In genomic region chr2:130181338-130181879, GRCh38 we compare ENCODE assay signal across 8 cellular contexts. TPM values are rescaled to one million over a fixed set of nuclear protein-coding genes. Genes with fewer than 3 reads are reported as not detected.
A peak's percentile ranks its signal among the peaks of the same experiment; 100 is the strongest.
DNase-seq lines count a peak whose midpoint lies in the region; ATAC-seq lines count a peak whose summit lies in the region.

Gene SMPD4 (minus strand): TSS chr2:130181602. CDS start chr2:130176592, 5,010 bp downstream.

- H3K4me3 Mint-ChIP-seq in CD4-positive, alpha-beta memory T cell, result peak within 1 kb of the TSS; percentile 90 to 97 (median 91)

- H3K27ac ChIP-seq in CD4-positive, alpha-beta memory T cell (ENCODE audit: low read depth, low read length), result peak within 1 kb of the TSS; percentile 90

- peaks cover under 1 to 9% of the 10 kb centered on the region in 2 donors for H3K36me3 Mint-ChIP-seq in CD4-positive, alpha-beta memory T cell

- H3K27me3 Mint-ChIP-seq in CD4-positive, alpha-beta memory T cell, result no peaks in the 10 kb centered on the region

- no peaks in the 10 kb centered on the region for H3K9me3 ChIP-seq in CD4-positive, alpha-beta memory T cell (ENCODE audit: control insufficient read depth in 1 of 2, low read length in 2 of 2)

- peak; percentile 44 for ATAC-seq in GM19468 (IDR thresholded peaks at IDR 0.05; ENCODE audit: extremely low read depth, unreplicated experiment)

- intact Hi-C loops in CD4-positive, alpha-beta memory T cell (cut with micrococcal nuclease), result loop anchor here (1.0 to 5.0 kb wide), 6 partner anchors 37 to 1311 kb away; partner anchors contain the start of genes CCDC74B, IMP4, MZT2A and PLEKHB2

- peak within 1 kb of the TSS; percentile 94 to 98 (median 96) for H3K27ac Mint-ChIP-seq in CD4-positive, alpha-beta memory T cell

- H3K9me3 Mint-ChIP-seq in CD4-positive, alpha-beta memory T cell, result no peaks in the 10 kb centered on the region

- H3K4me1 Mint-ChIP-seq in CD4-positive, alpha-beta memory T cell, result peaks cover 11 to 47% (median 23%) of the 10 kb centered on the region in 4 donors

- peaks cover 28% of the 10 kb centered on the region for H3K4me1 ChIP-seq in CD4-positive, alpha-beta memory T cell (ENCODE audit: insufficient read depth, low read length)

- peak; percentile 97 to 98 (median 98) for DNase-seq in CD4-positive, alpha-beta memory T cell
- DNase-seq in HS-5 (ENCODE audit: low read depth), result peak; percentile 66
- DNase-seq in NK-92 treated with Interleukin-12 subunit alpha and Interleukin-12 subunit beta, amount 100 ng/mL, for 24 hours (lab: John Stamatoyannopoulos, UW), result peak; percentile 95
- peak; percentile 99 for DNase-seq in activated CD8-positive, alpha-beta memory T cell treated with anti-CD3 and anti-CD28 coated beads for 24 hours
- DNase-seq in effector CD8-positive, alpha-beta T cell (lab: John Stamatoyannopoulos, UW), result peak; percentile 98
- DNase-seq in lung microvascular endothelial cell (ENCODE audit: low read depth in 2 of 2), result peak; percentile 96 to 97
- peak; percentile 94 to 96 (median 95) for DNase-seq in stimulated activated CD4-positive, alpha-beta T cell treated with anti-CD3 and anti-CD28 coated beads, TNF-alpha, amount 100 ng/mL, for 48 hours (ENCODE audit: low read depth in 3 of 3)

- CTCF ChIA-PET in CD4-positive, alpha-beta memory T cell (lab: Charles Lee; ENCODE audit: partially characterized antibody), result interaction anchor here (0.8 to 2.4 kb wide), 8 partner anchors 150 to 1311 kb away, joined by 3 to 32 read pairs (median 3); partner anchors contain the start of genes IMP4 and MZT2A

- no peaks in the 10 kb centered on the region for H3K36me3 ChIP-seq in CD4-positive, alpha-beta memory T cell (ENCODE audit: insufficient read depth, low read length)

- H3K27me3 ChIP-seq in CD4-positive, alpha-beta memory T cell (ENCODE audit: insufficient read depth, low read length), result no peaks in the 10 kb centered on the region

- POLR2A ChIA-PET in CD4-positive, alpha-beta memory T cell (lab: Charles Lee; ENCODE audit: partially characterized antibody), result interaction anchor here (0.7 to 5.1 kb wide), 11 partner anchors 11 to 1312 kb away, joined by 3 to 98 read pairs (median 3); partner anchors contain the start of gene IMP4

- H3K4me3 ChIP-seq in CD4-positive, alpha-beta memory T cell (ENCODE audit: low read length in 2 of 2), result peak within 1 kb of the TSS; percentile 81 to 97

RNA-seq across cellular contexts. Expression of gene SMPD4, which starts in this region (rescaled TPM):
- total RNA-seq in CD4-positive, alpha-beta memory T cell, result 10 to 100 TPM; 48.8 to 51.5 TPM
- 10 to 100 TPM; 26.1 to 41.4 TPM for polyA plus RNA-seq in CD4-positive, alpha-beta memory T cell
- 9.8 and 10.1 TPM in 2 replicates for total RNA-seq in lung microvascular endothelial cell

Comparison
In these comparisons a context has a peak if more than half of its experiments do, and no peak if none do; other contexts are left out.
1. Peak in every context shown above with its lines: DNase-seq, ATAC-seq, H3K4me3 ChIP-seq and H3K27ac ChIP-seq.